9 cellular contexts compared by ENCODE assay signal in genomic region chr4:80215449-80216052, GRCh38. TPM values are rescaled to one million over a fixed set of nuclear protein-coding genes. Genes with fewer than 3 reads are reported as not detected.
DNase-seq lines count a peak whose midpoint lies in the region; ATAC-seq and TF ChIP-seq lines count a peak whose summit lies in the region.
"Had no signal": no experiment of that assay in that cellular context is flagged by ENCODE, and none has a peak within 500 bp of the region (broad histone marks: within the 10 kb centered on the region; RNA-seq: fewer than 3 reads in every experiment).

No MANE protein-coding gene starts in this region.

- CTCF ChIA-PET in activated CD4-positive, alpha-beta T cell treated with anti-CD3 and anti-CD28 coated beads for 36 hours (lab: Charles Lee): interaction anchor here (0.7 to 1.3 kb wide), 11 partner anchors 11 to 1264 kb away, joined by 3 to 12 read pairs (median 4); no protein-coding TSS in a partner anchor

- no peak overlapping the region for H3K4me3 ChIP-seq in Jurkat, Clone E6-1 (ENCODE audit: low read length)
- H3K4me3 ChIP-seq in fibroblast of villous mesenchyme (ENCODE audit: low read depth, low read length) (no peak overlapping the region), suprapubic skin (no peak overlapping the region)

- TF ChIP-seq EP300 in suprapubic skin (IDR thresholded peaks at IDR 0.05): no peak

- 5% methylated on average over 5 of the region's 5 CpGs for WGBS in suprapubic skin

- H3K9me3 Mint-ChIP-seq in stimulated activated effector memory CD8-positive, alpha-beta T cell treated with anti-CD3 and anti-CD28 coated beads, Interleukin-12 subunit alpha, Interleukin-12 subunit beta, amount 100 ng/mL, for 72 hours: no peaks in the 10 kb centered on the region
- H3K9me3 Mint-ChIP-seq in activated CD4-positive, alpha-beta T cell treated with anti-CD3 and anti-CD28 coated beads for 36 hours (ENCODE audit: low read depth): no peaks in the 10 kb centered on the region

- intact Hi-C loops in activated CD4-positive, alpha-beta T cell treated with anti-CD3 and anti-CD28 coated beads for 36 hours (cut with DNase I, micrococcal nuclease): loop anchor here (1.0 kb wide), 5 partner anchors 10 to 1263 kb away; no protein-coding TSS in a partner anchor

- in situ Hi-C loops in SK-MEL-5 (cut with HindIII; ENCODE audit: low pct_unique_long_range_greater_than_20kb, low sequenced_read_pairs): no loop called here

- POLR2A ChIA-PET in activated CD4-positive, alpha-beta T cell treated with anti-CD3 and anti-CD28 coated beads for 36 hours (lab: Charles Lee): no interaction called here

- H3K27me3 ChIP-seq in suprapubic skin: peaks cover 17% of the 10 kb centered on the region

- H3K36me3 Mint-ChIP-seq in stimulated activated effector memory CD8-positive, alpha-beta T cell treated with anti-CD3 and anti-CD28 coated beads, Interleukin-12 subunit alpha, Interleukin-12 subunit beta, amount 100 ng/mL, for 72 hours: no peaks in the 10 kb centered on the region
- H3K36me3 Mint-ChIP-seq in activated CD4-positive, alpha-beta T cell treated with anti-CD3 and anti-CD28 coated beads for 36 hours (ENCODE audit: low read depth): no peaks in the 10 kb centered on the region

- ATAC-seq in stimulated activated effector memory CD8-positive, alpha-beta T cell treated with anti-CD3 and anti-CD28 coated beads, Interleukin-12 subunit alpha, Interleukin-12 subunit beta, amount 100 ng/mL, for 72 hours: no peak
- no peak for ATAC-seq in activated CD4-positive, alpha-beta T cell treated with anti-CD3 and anti-CD28 coated beads for 36 hours

- no peaks in the 10 kb centered on the region for H3K9me3 ChIP-seq in suprapubic skin

- H3K27ac Mint-ChIP-seq in stimulated activated effector memory CD8-positive, alpha-beta T cell treated with anti-CD3 and anti-CD28 coated beads, Interleukin-12 subunit alpha, Interleukin-12 subunit beta, amount 100 ng/mL, for 72 hours: no peak overlapping the region
- H3K27ac Mint-ChIP-seq in activated CD4-positive, alpha-beta T cell treated with anti-CD3 and anti-CD28 coated beads for 36 hours: no peak overlapping the region

- no peaks in the 10 kb centered on the region for H3K36me3 ChIP-seq in suprapubic skin

- H3K4me3 Mint-ChIP-seq in stimulated activated effector memory CD8-positive, alpha-beta T cell treated with anti-CD3 and anti-CD28 coated beads, Interleukin-12 subunit alpha, Interleukin-12 subunit beta, amount 100 ng/mL, for 72 hours: no peak overlapping the region
- H3K4me3 Mint-ChIP-seq in activated CD4-positive, alpha-beta T cell treated with anti-CD3 and anti-CD28 coated beads for 36 hours: no peak overlapping the region

- no peak for TF ChIP-seq POLR2A in suprapubic skin (IDR thresholded peaks at IDR 0.05)

- H3K27ac ChIP-seq in suprapubic skin: no peak overlapping the region

- DNase-seq in ELR (ENCODE audit: low read depth) (peak; percentile 72), SK-MEL-5 (ENCODE audit: low read depth, low spot score) (peak; percentile 26), fibroblast of villous mesenchyme (ENCODE audit: low read depth) (peak; percentile 54), suprapubic skin (ENCODE audit: low spot score in 2 of 2) (no peak), cortex of kidney (lab: John Stamatoyannopoulos, UW) (no peak)
- DNase-seq in Jurkat, Clone E6-1 (ENCODE audit: low read depth, low spot score): peak; percentile 41
- DNase-seq in stimulated activated effector memory CD8-positive, alpha-beta T cell treated with anti-CD3 and anti-CD28 coated beads, Interleukin-12 subunit alpha, Interleukin-12 subunit beta, amount 100 ng/mL, for 72 hours (ENCODE audit: low spot score in 2 of 2): no peak
- no peak for DNase-seq in activated CD4-positive, alpha-beta T cell treated with anti-CD3 and anti-CD28 coated beads for 36 hours

- H3K27me3 Mint-ChIP-seq in activated CD4-positive, alpha-beta T cell treated with anti-CD3 and anti-CD28 coated beads for 36 hours: peaks cover 17% of the 10 kb centered on the region

- H3K4me1 ChIP-seq in suprapubic skin: no peaks in the 10 kb centered on the region

- peak; percentile 56 for TF ChIP-seq CTCF in fibroblast of villous mesenchyme (IDR thresholded peaks at IDR 0.05; ENCODE audit: insufficient read depth, low read depth, low read length)
- peak; percentile 40 to 47 for TF ChIP-seq CTCF in suprapubic skin (IDR thresholded peaks at IDR 0.05)

- H3K4me1 Mint-ChIP-seq in stimulated activated effector memory CD8-positive, alpha-beta T cell treated with anti-CD3 and anti-CD28 coated beads, Interleukin-12 subunit alpha, Interleukin-12 subunit beta, amount 100 ng/mL, for 72 hours: no peaks in the 10 kb centered on the region
- H3K4me1 Mint-ChIP-seq in activated CD4-positive, alpha-beta T cell treated with anti-CD3 and anti-CD28 coated beads for 36 hours: peaks cover 2% of the 10 kb centered on the region

RNA-seq across cellular contexts. Expression of gene PRDM8, which starts 18.2 kb away (rescaled TPM):
- polyA plus RNA-seq in Jurkat, Clone E6-1 (2012; ENCODE audit: insufficient read depth, insufficient read length): 4.6 TPM
- total RNA-seq in SK-MEL-5 (2014; rRNA removed; shearing (Covaris generic)): 0.05 TPM in 2 replicates
- 0.10 and 0.12 TPM in 2 replicates for polyA plus RNA-seq in SK-MEL-5 (2015; cell fraction: cytosol; rRNA removed)
- polyA plus RNA-seq in SK-MEL-5 (2015; cell fraction: nucleus; rRNA removed): not detected in 2 replicates
- total RNA-seq in fibroblast of villous mesenchyme (7.3 and 7.7 TPM in 2 replicates), suprapubic skin (1 to 10 TPM in 2 of 4 donors, under 1 TPM in 2; 0.49 to 1.9 (median 1.1) TPM)
- total RNA-seq in activated CD4-positive, alpha-beta T cell treated with anti-CD3 and anti-CD28 coated beads for 36 hours: 1 to 10 TPM; 1.4 to 1.6 TPM

RNA-seq across cellular contexts. Expression of gene FGF5, which starts 50.9 kb away (rescaled TPM):
- polyA plus RNA-seq in Jurkat, Clone E6-1 (2012; ENCODE audit: insufficient read depth, insufficient read length): not detected
- total RNA-seq in SK-MEL-5 (2014; rRNA removed; shearing (Covaris generic)): not detected in 2 replicates
- polyA plus RNA-seq in SK-MEL-5 (2015; cell fraction: cytosol; rRNA removed): not detected in 2 replicates
- polyA plus RNA-seq in SK-MEL-5 (2015; cell fraction: nucleus; rRNA removed): not detected in 2 replicates
- total RNA-seq in fibroblast of villous mesenchyme: 5.2 and 6.1 TPM in 2 replicates
- under 1 TPM in 2 of 4 donors, not detected in 2; 0.25 to 0.52 TPM for total RNA-seq in suprapubic skin
- total RNA-seq in activated CD4-positive, alpha-beta T cell treated with anti-CD3 and anti-CD28 coated beads for 36 hours: not detected
- total RNA-seq: mononuclear cell had no signal

Comparison
In these comparisons a context has a peak if more than half of its experiments do, and no peak if none do; other contexts are left out.
1. DNase-seq: peak in ELR (single experiment), Jurkat, Clone E6-1 (single experiment), SK-MEL-5 (single experiment) and fibroblast of villous mesenchyme (single experiment); none in suprapubic skin (0 of 2), cortex of kidney (single experiment), stimulated activated effector memory CD8-positive, alpha-beta T cell treated with anti-CD3 and anti-CD28 coated beads, Interleukin-12 subunit alpha, Interleukin-12 subunit beta, amount 100 ng/mL, for 72 hours (0 of 2) and activated CD4-positive, alpha-beta T cell treated with anti-CD3 and anti-CD28 coated beads for 36 hours (single experiment).